ENCODE assay signal across 17 cellular contexts in the genomic region with DNA sequence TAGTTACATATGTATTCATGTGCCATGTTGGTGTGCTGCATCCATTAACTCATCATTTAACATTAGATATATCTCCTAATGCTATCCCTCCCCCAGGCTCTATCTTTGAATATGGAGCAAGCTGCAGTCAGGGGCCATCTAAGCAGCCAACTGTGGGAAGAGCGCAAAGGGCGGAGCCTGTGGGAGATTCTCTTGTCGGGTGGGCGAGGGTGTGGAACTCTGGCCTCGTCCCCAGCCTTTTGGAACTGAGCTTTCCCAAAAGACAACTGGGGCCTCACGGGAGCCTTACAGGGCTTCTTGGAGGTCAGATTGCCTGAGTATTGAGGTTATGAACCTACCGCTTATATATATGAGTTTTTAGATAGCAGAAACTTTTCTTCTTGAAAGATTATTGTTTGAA.
DNase-seq lines count a peak whose midpoint lies in the region; ATAC-seq and TF ChIP-seq lines count a peak whose summit lies in the region.
"Had no signal": no experiment of that assay in that cellular context is flagged by ENCODE, and none has a peak within 500 bp of the region (broad histone marks: within the 10 kb centered on the region; RNA-seq: fewer than 3 reads in every experiment).

No MANE protein-coding gene starts in this region.

- H3K27me3 ChIP-seq in SJCRH30 (no peaks in the 10 kb centered on the region), thymus (ENCODE audit: control insufficient read depth, insufficient read depth) (no peaks in the 10 kb centered on the region), Peyer's patch (no peaks in the 10 kb centered on the region)
- H3K27me3 ChIP-seq: gastrocnemius medialis had no signal

- H3K4me1 ChIP-seq in SJCRH30, result peaks cover 46% of the 10 kb centered on the region
- H3K4me1 ChIP-seq in thymus (ENCODE audit: control insufficient read depth, insufficient read depth, low read length), result peaks cover 14% of the 10 kb centered on the region
- H3K4me1 ChIP-seq in Peyer's patch, result no peaks in the 10 kb centered on the region
- H3K4me1 ChIP-seq: gastrocnemius medialis, lower lobe of right lung had no signal

- peak overlapping the region; percentile 73 for H3K27ac ChIP-seq in SJCRH30
- H3K27ac ChIP-seq in thymus (ENCODE audit: low read depth), result peak overlapping the region; percentile 22
- no peak overlapping the region for H3K27ac ChIP-seq in Peyer's patch
- H3K27ac ChIP-seq: gastrocnemius medialis, GM23248, lower lobe of right lung, thoracic aorta had no signal

- H3K27ac Mint-ChIP-seq in activated naive CD4-positive, alpha-beta T cell treated with anti-CD3 and anti-CD28 coated beads, Interleukin-2, amount 10 ng/mL, durations not matched to agents 7 days and 5 days, result peak overlapping the region; percentile 80
- H3K27ac Mint-ChIP-seq in activated naive CD8-positive, alpha-beta T cell treated with anti-CD3 and anti-CD28 coated beads, Interleukin-2, amount 50 U/mL, for 24 hours, result peak overlapping the region; percentile 83
- H3K27ac Mint-ChIP-seq: CD14-positive monocyte; T-helper 1 cell treated with Interleukin-12 subunit alpha and Interleukin-12 subunit beta and Interleukin-4 antibody, amounts not matched to agents 30 μg/mL and 1 μg/mL, for 36 hours had no signal

- H3K4me1 Mint-ChIP-seq in activated naive CD4-positive, alpha-beta T cell treated with anti-CD3 and anti-CD28 coated beads, Interleukin-2, amount 10 ng/mL, durations not matched to agents 7 days and 5 days, result peaks cover 18% of the 10 kb centered on the region
- peaks cover 34% of the 10 kb centered on the region for H3K4me1 Mint-ChIP-seq in activated naive CD8-positive, alpha-beta T cell treated with anti-CD3 and anti-CD28 coated beads, Interleukin-2, amount 50 U/mL, for 24 hours
- H3K4me1 Mint-ChIP-seq: CD14-positive monocyte had no signal

- no peak overlapping the region for H3K4me3 Mint-ChIP-seq in activated naive CD4-positive, alpha-beta T cell treated with anti-CD3 and anti-CD28 coated beads, Interleukin-2, amount 10 ng/mL, durations not matched to agents 7 days and 5 days
- H3K4me3 Mint-ChIP-seq in activated naive CD8-positive, alpha-beta T cell treated with anti-CD3 and anti-CD28 coated beads, Interleukin-2, amount 50 U/mL, for 24 hours, result peak overlapping the region; percentile 40
- H3K4me3 Mint-ChIP-seq: CD14-positive monocyte had no signal

- 95% methylated on average over 7 of the region's 7 CpGs for WGBS in thymus

- H3K9me3 Mint-ChIP-seq in activated naive CD4-positive, alpha-beta T cell treated with anti-CD3 and anti-CD28 coated beads, Interleukin-2, amount 10 ng/mL, durations not matched to agents 7 days and 5 days, result no peaks in the 10 kb centered on the region
- H3K9me3 Mint-ChIP-seq in activated naive CD8-positive, alpha-beta T cell treated with anti-CD3 and anti-CD28 coated beads, Interleukin-2, amount 50 U/mL, for 24 hours, result no peaks in the 10 kb centered on the region
- H3K9me3 Mint-ChIP-seq: CD14-positive monocyte; T-helper 1 cell treated with Interleukin-12 subunit alpha and Interleukin-12 subunit beta and Interleukin-4 antibody, amounts not matched to agents 30 μg/mL and 1 μg/mL, for 36 hours had no signal

- no peak for TF ChIP-seq CTCF in Peyer's patch (IDR thresholded peaks at IDR 0.05)

- H3K27me3 Mint-ChIP-seq in activated naive CD4-positive, alpha-beta T cell treated with anti-CD3 and anti-CD28 coated beads, Interleukin-2, amount 10 ng/mL, durations not matched to agents 7 days and 5 days, result peaks cover 9% of the 10 kb centered on the region
- peaks cover 3% of the 10 kb centered on the region for H3K27me3 Mint-ChIP-seq in activated naive CD8-positive, alpha-beta T cell treated with anti-CD3 and anti-CD28 coated beads, Interleukin-2, amount 50 U/mL, for 24 hours

- TF ChIP-seq POLR2A in Peyer's patch (IDR thresholded peaks at IDR 0.05), result no peak

- ATAC-seq in activated naive CD8-positive, alpha-beta T cell treated with anti-CD3 and anti-CD28 coated beads, Interleukin-2, amount 50 U/mL, for 24 hours, result no peak
- ATAC-seq in GM19035 (IDR thresholded peaks at IDR 0.05; ENCODE audit: unreplicated experiment) (no peak), GM21825 (IDR thresholded peaks at IDR 0.05; ENCODE audit: unreplicated experiment) (no peak)
- ATAC-seq: gastrocnemius medialis, lower lobe of right lung had no signal

- H3K36me3 Mint-ChIP-seq in activated naive CD4-positive, alpha-beta T cell treated with anti-CD3 and anti-CD28 coated beads, Interleukin-2, amount 10 ng/mL, durations not matched to agents 7 days and 5 days, result no peaks in the 10 kb centered on the region
- H3K36me3 Mint-ChIP-seq in activated naive CD8-positive, alpha-beta T cell treated with anti-CD3 and anti-CD28 coated beads, Interleukin-2, amount 50 U/mL, for 24 hours (ENCODE audit: low read depth), result no peaks in the 10 kb centered on the region
- H3K36me3 Mint-ChIP-seq: CD14-positive monocyte had no signal

- H3K4me3 ChIP-seq in SJCRH30 (no peak overlapping the region), thymus (ENCODE audit: low read length) (no peak overlapping the region), Peyer's patch (no peak overlapping the region)
- H3K4me3 ChIP-seq: gastrocnemius medialis, GM23248, lower lobe of right lung, thoracic aorta had no signal

- CTCF ChIA-PET in activated naive CD4-positive, alpha-beta T cell treated with anti-CD3 and anti-CD28 coated beads, Interleukin-2, amount 10 ng/mL, durations not matched to agents 7 days and 5 days (lab: Charles Lee), result interaction anchor here (0.9 to 3.7 kb wide), 11 partner anchors 10 to 688 kb away, joined by 3 to 43 read pairs (median 5); a partner anchor contains a TSS

- H3K36me3 ChIP-seq in SJCRH30, result no peaks in the 10 kb centered on the region
- no peaks in the 10 kb centered on the region for H3K36me3 ChIP-seq in thymus (ENCODE audit: control insufficient read depth, insufficient read depth)
- no peaks in the 10 kb centered on the region for H3K36me3 ChIP-seq in Peyer's patch
- H3K36me3 ChIP-seq: gastrocnemius medialis, lower lobe of right lung, thoracic aorta had no signal

- DNase-seq in activated naive CD4-positive, alpha-beta T cell treated with anti-CD3 and anti-CD28 coated beads, Interleukin-2, amount 10 ng/mL, durations not matched to agents 7 days and 5 days, result no peak
- no peak for DNase-seq in activated naive CD4-positive, alpha-beta T cell (lab: John Stamatoyannopoulos, UW)
- DNase-seq in SJCRH30 (peak; percentile 53 to 67), Peyer's patch (no peak)
- DNase-seq in activated naive CD8-positive, alpha-beta T cell treated with anti-CD3 and anti-CD28 coated beads, Interleukin-2, amount 50 U/mL, for 24 hours, result no peak
- DNase-seq: cerebellar nuclear complex, gastrocnemius medialis, GF-D8, GM23248, lower lobe of right lung, NCI-H1417 treated with DMSO at 0.1 percent for 48 hours had no signal

- H3K9me3 ChIP-seq in SJCRH30 (replicated peaks), result no peaks in the 10 kb centered on the region
- H3K9me3 ChIP-seq in thymus (ENCODE audit: control insufficient read depth), result no peaks in the 10 kb centered on the region
- no peaks in the 10 kb centered on the region for H3K9me3 ChIP-seq in Peyer's patch
- H3K9me3 ChIP-seq: gastrocnemius medialis, lower lobe of right lung, thoracic aorta had no signal

Comparison
In these comparisons a context has a peak if more than half of its experiments do, and no peak if none do; other contexts are left out.
1. DNase-seq: peak in SJCRH30 (2 of 2); none in activated naive CD4-positive, alpha-beta T cell treated with anti-CD3 and anti-CD28 coated beads, Interleukin-2, amount 10 ng/mL, durations not matched to agents 7 days and 5 days (single experiment), activated naive CD4-positive, alpha-beta T cell (0 of 4), activated naive CD8-positive, alpha-beta T cell treated with anti-CD3 and anti-CD28 coated beads, Interleukin-2, amount 50 U/mL, for 24 hours (single experiment) and Peyer's patch (0 of 3).
2. H3K27ac ChIP-seq: peak in SJCRH30 (single experiment) and thymus (single experiment); none in Peyer's patch (0 of 4).